33 cellular contexts compared by ENCODE assay signal in the genomic region with DNA sequence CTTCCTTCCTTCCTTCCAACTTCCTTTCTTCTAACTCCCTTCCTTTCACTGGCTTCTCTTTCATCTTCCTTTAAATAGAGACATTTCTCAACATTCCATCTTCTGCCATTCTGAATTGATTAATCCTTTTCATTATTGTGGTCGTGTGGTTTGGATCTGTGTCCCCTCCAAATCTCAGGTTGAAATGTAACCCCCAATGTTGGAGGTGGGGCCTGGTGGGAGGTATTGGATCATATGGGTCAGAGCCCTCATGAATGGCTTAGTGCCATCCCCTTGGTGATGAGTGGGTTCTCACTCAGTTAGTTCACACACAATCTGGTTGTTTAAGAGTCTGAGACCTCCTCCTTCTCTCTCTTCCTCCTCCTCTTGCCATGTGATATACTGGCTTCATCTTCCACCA.
A peak's percentile ranks its signal among the peaks of the same experiment; 100 is the strongest.
DNase-seq lines count a peak whose midpoint lies in the region; TF ChIP-seq lines count a peak whose summit lies in the region.
"Had no signal": no experiment of that assay in that cellular context is flagged by ENCODE, and none has a peak within 500 bp of the region (broad histone marks: within the 10 kb centered on the region; RNA-seq: fewer than 3 reads in every experiment).

No MANE protein-coding gene starts in this region.

- POLR2A ChIA-PET in A673 (lab: Charles Lee; ENCODE audit: low non-redundant PET): no interaction called here

- H3K4me1 Mint-ChIP-seq in endothelial cell (ENCODE audit: unreplicated experiment): no peaks in the 10 kb centered on the region
- H3K4me1 Mint-ChIP-seq: CD4-positive, alpha-beta memory T cell; CD4-positive, CD25-positive, alpha-beta regulatory T cell; CD8-positive, alpha-beta memory T cell had no signal

- no peak overlapping the region for H3K9ac ChIP-seq in MM.1S (ENCODE audit: low read length)
- peak overlapping the region; percentile 61 for H3K9ac ChIP-seq in SK-N-MC (ENCODE audit: insufficient read length)
- no peak overlapping the region for H3K9ac ChIP-seq in smooth muscle cell (ENCODE audit: low read depth)
- H3K9ac ChIP-seq: BLaER1; BLaER1 treated with 17β-estradiol and CSF1 and Interleukin-3, amounts not matched to agents 10 nM and 100 nM had no signal

- no peak overlapping the region for H3K4me3 Mint-ChIP-seq in endothelial cell (ENCODE audit: unreplicated experiment)
- H3K4me3 Mint-ChIP-seq: B cell; CD14-positive monocyte; CD4-positive, alpha-beta memory T cell; CD4-positive, alpha-beta T cell; CD4-positive, CD25-positive, alpha-beta regulatory T cell; CD8-positive, alpha-beta memory T cell; CD8-positive, alpha-beta T cell had no signal

- H3F3A ChIP-seq in MM.1S (ENCODE audit: insufficient read depth, low read length) (peaks cover 6% of the 10 kb centered on the region; the same call in 1 of the 2 replicates), smooth muscle cell (ENCODE audit: low read depth) (no peaks in the 10 kb centered on the region)

- no peaks in the 10 kb centered on the region for H3K9me2 ChIP-seq in MM.1S (replicated peaks; ENCODE audit: insufficient read depth, low read length)

- H4K20me1 ChIP-seq in MM.1S (ENCODE audit: insufficient read depth, low read length): no peaks in the 10 kb centered on the region
- no peaks in the 10 kb centered on the region for H4K20me1 ChIP-seq in smooth muscle cell (ENCODE audit: low read depth)
- H4K20me1 ChIP-seq: BLaER1; BLaER1 treated with 17β-estradiol and CSF1 and Interleukin-3, amounts not matched to agents 10 nM and 100 nM had no signal

- no peak overlapping the region for H2AFZ ChIP-seq in MM.1S (ENCODE audit: low read length)
- H2AFZ ChIP-seq in smooth muscle cell (ENCODE audit: low read depth): no peak overlapping the region

- H3K36me3 Mint-ChIP-seq in endothelial cell (ENCODE audit: low read depth, unreplicated experiment): no peaks in the 10 kb centered on the region
- H3K36me3 Mint-ChIP-seq: CD14-positive monocyte; CD4-positive, alpha-beta memory T cell; CD4-positive, CD25-positive, alpha-beta regulatory T cell; CD8-positive, alpha-beta T cell had no signal

- H3K36me3 ChIP-seq in A673 (ENCODE audit: insufficient read depth, low read length, poor library complexity, severe bottlenecking) (no peaks in the 10 kb centered on the region), MM.1S (replicated peaks; ENCODE audit: insufficient read depth, low read length) (no peaks in the 10 kb centered on the region), SK-N-MC (ENCODE audit: insufficient read depth, low read length) (peaks cover 5% of the 10 kb centered on the region; the same call in 1 of the 2 replicates), smooth muscle cell (ENCODE audit: low read depth) (no peaks in the 10 kb centered on the region)
- H3K36me3 ChIP-seq: BE2C; BLaER1; BLaER1 treated with 17β-estradiol and CSF1 and Interleukin-3, amounts not matched to agents 10 nM and 100 nM had no signal

- BruUV-seq in A673 (replicated peaks; lab: Mats Ljungman, UMichigan): no TSS peak

- peak overlapping the region; percentile 17 for H3K4me2 ChIP-seq in MM.1S (ENCODE audit: low read depth, low read length)
- H3K4me2 ChIP-seq in smooth muscle cell: no peak overlapping the region
- H3K4me2 ChIP-seq: A549; BLaER1; BLaER1 treated with 17β-estradiol and CSF1 and Interleukin-3, amounts not matched to agents 10 nM and 100 nM had no signal

- DNase-seq in A673 (ENCODE audit: low spot score): peak; percentile 84
- DNase-seq in MM.1S: no peak
- DNase-seq in SK-N-MC (ENCODE audit: low read depth, low spot score): peak; percentile 99
- DNase-seq in endothelial cell (ENCODE audit: low spot score): no peak
- DNase-seq in hepatic stellate cell (ENCODE audit: low spot score): no peak
- DNase-seq in smooth muscle cell (lab: John Stamatoyannopoulos, UW; ENCODE audit: unreplicated experiment): no peak
- DNase-seq: 8988T; ACHN; AML-193; BE2C; C1 segment of cervical spinal cord; Caco-2; Calu3; CD4-positive, alpha-beta memory T cell; CD4-positive, alpha-beta T cell; CD4-positive, CD25-positive, alpha-beta regulatory T cell; CD8-positive, alpha-beta memory T cell; CD8-positive, alpha-beta T cell; COR-L47; DMS 273 treated with DMSO at 0.1 percent for 48 hours; DMS153; DMS53; DMS79; DMS79 treated with DMSO at 0.1 percent for 48 hours; DND-41; EL had no signal

- CTCF ChIA-PET in A673 (lab: Charles Lee): no interaction called here

- H3K27ac Mint-ChIP-seq in endothelial cell (ENCODE audit: unreplicated experiment): no peak overlapping the region
- H3K27ac Mint-ChIP-seq: B cell; CD14-positive monocyte; CD4-positive, alpha-beta memory T cell; CD4-positive, alpha-beta T cell; CD4-positive, CD25-positive, alpha-beta regulatory T cell; CD8-positive, alpha-beta memory T cell; CD8-positive, alpha-beta T cell had no signal

- no peak for TF ChIP-seq CTCF in A673 (conservative IDR thresholded peaks at IDR 0.05; ENCODE audit: low read depth, low read length)
- no peak for TF ChIP-seq CTCF in MM.1S (IDR thresholded peaks at IDR 0.05; ENCODE audit: low read length)
- no peak for TF ChIP-seq CTCF in endothelial cell (IDR thresholded peaks at IDR 0.05; ENCODE audit: unreplicated experiment)
- no peak for TF ChIP-seq CTCF in smooth muscle cell (IDR thresholded peaks at IDR 0.05; ENCODE audit: borderline replicate concordance, insufficient read depth, poor library complexity, severe bottlenecking)

- 61% methylated on average over 1 of the region's 1 CpG for WGBS in smooth muscle cell (ENCODE audit: low lambda C conversion rate)

- no peak overlapping the region for H3K4me3 ChIP-seq in A673 (ENCODE audit: low read depth, low read length, poor library complexity, severe bottlenecking)
- H3K4me3 ChIP-seq in MM.1S (ENCODE audit: low read length): no peak overlapping the region
- H3K4me3 ChIP-seq in SK-N-MC: peak overlapping the region; percentile 57
- no peak overlapping the region for H3K4me3 ChIP-seq in smooth muscle cell
- H3K4me3 ChIP-seq: A549; BLaER1; BLaER1 treated with 17β-estradiol and CSF1 and Interleukin-3, amounts not matched to agents 10 nM and 100 nM had no signal

- intact Hi-C loops in A673 (cut with micrococcal nuclease; ENCODE audit: unreplicated experiment): no loop called here

- H3K9me3 Mint-ChIP-seq in endothelial cell (ENCODE audit: unreplicated experiment): no peaks in the 10 kb centered on the region

- H3K27me3 ChIP-seq in A673 (replicated peaks; ENCODE audit: insufficient read depth, low read depth, low read length, poor library complexity): no peaks in the 10 kb centered on the region
- no peaks in the 10 kb centered on the region for H3K27me3 ChIP-seq in MM.1S (replicated peaks; ENCODE audit: insufficient read depth, low read length)
- H3K27me3 ChIP-seq in smooth muscle cell (ENCODE audit: low read depth): no peaks in the 10 kb centered on the region
- H3K27me3 ChIP-seq: BE2C; BLaER1; BLaER1 treated with 17β-estradiol and CSF1 and Interleukin-3, amounts not matched to agents 10 nM and 100 nM had no signal

- H3K27ac ChIP-seq in A673 (ENCODE audit: low read depth, low read length, poor library complexity, severe bottlenecking): peak overlapping the region; percentile 92
- no peak overlapping the region for H3K27ac ChIP-seq in MM.1S (ENCODE audit: low read length)
- H3K27ac ChIP-seq in SK-N-MC: peak overlapping the region; percentile 100
- H3K27ac ChIP-seq in smooth muscle cell (ENCODE audit: low read depth): no peak overlapping the region
- H3K27ac ChIP-seq: 22Rv1; A549; BLaER1; BLaER1 treated with 17β-estradiol and CSF1 and Interleukin-3, amounts not matched to agents 10 nM and 100 nM; C4-2B had no signal

- no peaks in the 10 kb centered on the region for H3K79me2 ChIP-seq in MM.1S (ENCODE audit: low read length)
- no peaks in the 10 kb centered on the region for H3K79me2 ChIP-seq in smooth muscle cell (ENCODE audit: low read depth)

- H3K9me3 ChIP-seq in A673 (ENCODE audit: low read depth, low read length, poor library complexity, severe bottlenecking): no peaks in the 10 kb centered on the region
- no peaks in the 10 kb centered on the region for H3K9me3 ChIP-seq in MM.1S (replicated peaks; ENCODE audit: insufficient read depth, low read length)
- H3K9me3 ChIP-seq in SK-N-MC (ENCODE audit: low read depth, low read length): no peaks in the 10 kb centered on the region; the same call in 1 of the 2 replicates
- no peaks in the 10 kb centered on the region for H3K9me3 ChIP-seq in smooth muscle cell (replicated peaks; ENCODE audit: low read depth)
- H3K9me3 ChIP-seq: A549, BE2C, BLaER1, Caco-2 had no signal

- peaks cover 8% of the 10 kb centered on the region for H3K4me1 ChIP-seq in A673 (ENCODE audit: insufficient read depth, low read length, poor library complexity, severe bottlenecking)
- peaks cover 19% of the 10 kb centered on the region for H3K4me1 ChIP-seq in MM.1S (ENCODE audit: low read length)
- H3K4me1 ChIP-seq in smooth muscle cell (ENCODE audit: low read depth): no peaks in the 10 kb centered on the region
- H3K4me1 ChIP-seq: A549, BE2C, BLaER1, Caco-2 had no signal

- H3K27me3 Mint-ChIP-seq in endothelial cell (ENCODE audit: unreplicated experiment): no peaks in the 10 kb centered on the region

Comparison
In these comparisons a context has a peak if more than half of its experiments do, and no peak if none do; other contexts are left out.
1. DNase-seq: peak in A673 (single experiment) and SK-N-MC (single experiment); none in MM.1S (single experiment), endothelial cell (single experiment), hepatic stellate cell (single experiment) and smooth muscle cell (single experiment).
2. H3K27ac ChIP-seq: peak in A673 (single experiment) and SK-N-MC (single experiment); none in MM.1S (single experiment) and smooth muscle cell (single experiment).